In the genomic region with DNA sequence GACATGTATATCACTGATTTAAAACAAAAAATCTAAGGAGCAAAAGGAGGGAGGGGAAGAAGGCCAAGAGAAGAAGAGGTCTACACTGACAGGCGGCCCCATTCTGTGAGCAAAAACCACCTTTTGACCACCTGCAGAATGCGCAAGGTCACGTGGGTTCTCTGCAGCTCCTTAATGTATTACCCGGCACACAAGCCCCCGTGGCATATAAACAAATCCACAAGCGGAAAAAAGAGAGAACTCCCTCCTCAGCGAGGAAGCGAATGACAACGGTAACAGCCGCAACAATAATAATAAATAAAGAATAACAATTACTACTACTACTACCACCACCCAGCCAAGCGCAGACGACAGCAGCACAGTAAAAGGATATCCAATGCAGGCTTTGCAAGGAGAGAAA, we compare ENCODE assay signal across 13 cellular contexts. TPM values are rescaled to one million over a fixed set of nuclear protein-coding genes. Genes with fewer than 3 reads are reported as not detected.
DNase-seq lines count a peak whose midpoint lies in the region; ATAC-seq and TF ChIP-seq lines count a peak whose summit lies in the region.
"Had no signal": no experiment of that assay in that cellular context is flagged by ENCODE, and none has a peak within 500 bp of the region (broad histone marks: within the 10 kb centered on the region; RNA-seq: fewer than 3 reads in every experiment).

No MANE protein-coding gene starts in this region.

- H3K79me2 ChIP-seq in PC-3 (ENCODE audit: low read length), result 0 out of 2 replicates have a peak, but pooled peaks cover 9% of the 10 kb centered on the region

- TF ChIP-seq CTCF in natural killer cell (IDR thresholded peaks at IDR 0.05) (no peak), PC-3 (conservative IDR thresholded peaks at IDR 0.05; ENCODE audit: low read depth, low read length) (no peak)

- peaks cover 12% of the 10 kb centered on the region for H3K36me3 Mint-ChIP-seq in natural killer cell
- H3K36me3 Mint-ChIP-seq in natural killer cell treated with Interleukin-12 subunit alpha and Interleukin-12 subunit beta and Interleukin-15 and Interleukin-18, amount 100 ng/mL, for 72 hours, result peaks cover 5% of the 10 kb centered on the region

- H3K4me3 ChIP-seq in PC-3 (ENCODE audit: low read length) (peak overlapping the region; percentile 89), iPS-18a (ENCODE audit: low read length) (peak overlapping the region; percentile 80)
- H3K4me3 ChIP-seq: BLaER1, body of pancreas, SK-N-MC had no signal

- no peaks in the 10 kb centered on the region for H3K27me3 ChIP-seq in PC-3 (ENCODE audit: low read length)
- peaks cover 30% of the 10 kb centered on the region for H3K27me3 ChIP-seq in iPS-18a (ENCODE audit: control insufficient read depth, insufficient read depth, low read length)
- H3K27me3 ChIP-seq: body of pancreas had no signal

- intact Hi-C loops in natural killer cell (cut with micrococcal nuclease) (no loop called here), PC-3 (cut with micrococcal nuclease) (loop anchor here (5.0 kb wide), 2 partner anchors 65 to 110 kb away; no protein-coding TSS in a partner anchor), sciatic nerve (cut with DNase I) (no loop called here)

- 0 out of 2 replicates have a peak overlapping the region, but pooled peaks have one; percentile 90 for H2AFZ ChIP-seq in PC-3 (ENCODE audit: low read length)

- no peaks in the 10 kb centered on the region for H3F3A ChIP-seq in PC-3 (ENCODE audit: low read length, unreplicated experiment)

- H3K36me3 ChIP-seq in PC-3 (ENCODE audit: low read depth, low read length) (no peaks in the 10 kb centered on the region), iPS-18a (ENCODE audit: control insufficient read depth, low read depth, low read length) (no peaks in the 10 kb centered on the region)
- H3K36me3 ChIP-seq: BLaER1 had no signal

- no peaks in the 10 kb centered on the region for H4K20me1 ChIP-seq in PC-3 (ENCODE audit: low read length)

- no peaks in the 10 kb centered on the region for H3K4me1 Mint-ChIP-seq in natural killer cell
- H3K4me1 Mint-ChIP-seq in natural killer cell treated with Interleukin-12 subunit alpha and Interleukin-12 subunit beta and Interleukin-15 and Interleukin-18, amount 100 ng/mL, for 72 hours (ENCODE audit: low read depth in 2 of 2), result peaks cover 0 to 3% of the 10 kb centered on the region in 2 donors

- no peak overlapping the region for H3K27ac Mint-ChIP-seq in natural killer cell
- no peak overlapping the region for H3K27ac Mint-ChIP-seq in natural killer cell treated with Interleukin-12 subunit alpha and Interleukin-12 subunit beta and Interleukin-15 and Interleukin-18, amount 100 ng/mL, for 72 hours

- H3K27me3 Mint-ChIP-seq in natural killer cell (ENCODE audit: low read depth in 2 of 2), result peaks cover 51 to 57% of the 10 kb centered on the region in 2 donors
- H3K27me3 Mint-ChIP-seq in natural killer cell treated with Interleukin-12 subunit alpha and Interleukin-12 subunit beta and Interleukin-15 and Interleukin-18, amount 100 ng/mL, for 72 hours, result peaks cover 47 to 72% of the 10 kb centered on the region in 2 donors

- H3K9me3 ChIP-seq in PC-3 (ENCODE audit: low read length), result peaks cover 4% of the 10 kb centered on the region; the same call in 1 of the 2 replicates
- no peaks in the 10 kb centered on the region for H3K9me3 ChIP-seq in iPS-18a (ENCODE audit: control insufficient read depth, low read depth, low read length)
- H3K9me3 ChIP-seq: body of pancreas had no signal

- no peaks in the 10 kb centered on the region for H3K9me3 Mint-ChIP-seq in natural killer cell
- peaks cover 2% of the 10 kb centered on the region for H3K9me3 Mint-ChIP-seq in natural killer cell treated with Interleukin-12 subunit alpha and Interleukin-12 subunit beta and Interleukin-15 and Interleukin-18, amount 100 ng/mL, for 72 hours

- CTCF ChIA-PET in PC-3 (lab: Charles Lee), result no interaction called here

- H3K27ac ChIP-seq in PC-3 (ENCODE audit: low read length) (no peak overlapping the region), iPS-18a (ENCODE audit: low read length) (no peak overlapping the region)
- H3K27ac ChIP-seq: BLaER1, SK-N-MC had no signal

- peak overlapping the region; percentile 94 for H3K4me2 ChIP-seq in PC-3 (ENCODE audit: low read length)

- no peaks in the 10 kb centered on the region for H3K9me2 ChIP-seq in PC-3 (replicated peaks; ENCODE audit: low read length)

- ATAC-seq in natural killer cell (no peak), PC-3 (no peak), GM18861 (IDR thresholded peaks at IDR 0.05; ENCODE audit: unreplicated experiment) (no peak), sciatic nerve (no peak)
- ATAC-seq in natural killer cell treated with Interleukin-12 subunit alpha and Interleukin-12 subunit beta and Interleukin-15 and Interleukin-18, amount 100 ng/mL, for 72 hours, result no peak
- ATAC-seq: body of pancreas, left cardiac atrium had no signal

- DNase-seq in natural killer cell (no peak), PC-3 (no peak), sciatic nerve (ENCODE audit: low spot score) (no peak), 8988T (no peak), T1000 (lab: John Stamatoyannopoulos, UW) (no peak)
- no peak for DNase-seq in natural killer cell treated with Interleukin-12 subunit alpha and Interleukin-12 subunit beta and Interleukin-15 and Interleukin-18, amount 100 ng/mL, for 72 hours (ENCODE audit: low spot score)
- DNase-seq: activated CD4-positive, CD25-positive, alpha-beta regulatory T cell; body of pancreas; left cardiac atrium had no signal

- POLR2A ChIA-PET in PC-3 (lab: Charles Lee; ENCODE audit: unreplicated experiment), result no interaction called here

- no TSS peak for BruUV-seq in PC-3 (replicated peaks; lab: Mats Ljungman, UMichigan)

- H3K4me1 ChIP-seq in PC-3 (ENCODE audit: insufficient read depth, low read length) (peaks cover 24% of the 10 kb centered on the region), iPS-18a (ENCODE audit: control insufficient read depth, low read depth, low read length) (peaks cover 9% of the 10 kb centered on the region)
- H3K4me1 ChIP-seq: BLaER1 had no signal

- H3K4me3 Mint-ChIP-seq in natural killer cell, result peak overlapping the region; percentile 15
- H3K4me3 Mint-ChIP-seq in natural killer cell treated with Interleukin-12 subunit alpha and Interleukin-12 subunit beta and Interleukin-15 and Interleukin-18, amount 100 ng/mL, for 72 hours, result no peak overlapping the region

- H3K9ac ChIP-seq in PC-3 (ENCODE audit: low read length) (no peak overlapping the region), iPS-18a (ENCODE audit: low read length) (peak overlapping the region; percentile 72)
- H3K9ac ChIP-seq: BLaER1 had no signal

RNA-seq across cellular contexts. Expression of gene KSR2, which starts 1.3 kb away (rescaled TPM):
- total RNA-seq in natural killer cell (not detected), PC-3 (2014; rRNA removed) (0.80 and 2.8 TPM in 2 replicates), sciatic nerve (not detected)
- total RNA-seq in natural killer cell treated with Interleukin-12 subunit alpha and Interleukin-12 subunit beta and Interleukin-15 and Interleukin-18, amount 100 ng/mL, for 72 hours, result not detected

RNA-seq across cellular contexts. Expression of gene RFC5, which starts 49.0 kb away (rescaled TPM):
- total RNA-seq in natural killer cell (10 to 100 TPM; 11.9 to 19.6 (median 15.8) TPM), PC-3 (2014; rRNA removed) (86.4 and 100 TPM in 2 replicates), sciatic nerve (11.2 TPM)
- total RNA-seq in natural killer cell treated with Interleukin-12 subunit alpha and Interleukin-12 subunit beta and Interleukin-15 and Interleukin-18, amount 100 ng/mL, for 72 hours, result 10 to 100 TPM; 34.8 to 62.4 TPM
